14 cellular contexts compared by ENCODE assay signal in the genomic region with DNA sequence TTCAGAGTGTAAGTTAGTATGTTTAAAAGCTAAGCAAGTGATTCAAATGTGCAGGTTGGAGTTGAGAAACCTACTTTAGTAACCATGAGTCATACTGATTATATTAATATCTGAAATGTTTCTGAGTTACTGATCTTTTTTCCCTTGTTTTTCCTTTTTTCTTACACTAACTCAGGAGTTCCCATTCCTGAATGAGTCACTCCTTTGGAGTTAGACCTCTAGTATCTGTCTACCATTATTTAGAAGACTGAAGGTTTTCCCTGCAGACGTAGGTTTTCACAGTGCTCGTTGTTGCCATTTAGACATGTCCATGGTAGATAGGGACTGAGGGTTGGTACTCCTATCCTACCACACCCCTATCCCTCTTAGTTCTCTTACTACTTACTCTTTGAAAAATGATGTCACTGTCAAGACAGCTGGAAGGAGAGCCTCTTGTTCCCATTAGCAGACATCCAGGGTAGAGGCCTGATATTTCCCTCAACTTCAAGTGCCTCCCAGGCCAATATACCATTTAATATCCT. TPM values are rescaled to one million over a fixed set of nuclear protein-coding genes. Genes with fewer than 3 reads are reported as not detected.
DNase-seq lines count a peak whose midpoint lies in the region; ATAC-seq and TF ChIP-seq lines count a peak whose summit lies in the region.
"Had no signal": no experiment of that assay in that cellular context is flagged by ENCODE, and none has a peak within 500 bp of the region (broad histone marks: within the 10 kb centered on the region; RNA-seq: fewer than 3 reads in every experiment).

No MANE protein-coding gene starts in this region.

- WGBS in lung, 2 donors = 83 to 89% methylated on average over 2 of the region's 2 CpGs

- H3K9me3 ChIP-seq in duodenal mucosa (ENCODE audit: control insufficient read depth in 1 of 2, low read length in 2 of 2) (no peaks in the 10 kb centered on the region), lung (ENCODE audit: control insufficient read depth in 2 of 2, insufficient read depth in 1 of 2, low read length in 1 of 2) (no peaks in the 10 kb centered on the region)

- TF ChIP-seq CTCF in AG10803 (conservative IDR thresholded peaks at IDR 0.05; ENCODE audit: low read length) (no peak), lung (IDR thresholded peaks at IDR 0.05; ENCODE audit: control extremely low read depth, extremely low read depth) (no peak)

- H3K4me3 ChIP-seq in AG10803 (ENCODE audit: low read length) (no peak overlapping the region), duodenal mucosa (ENCODE audit: low read depth in 1 of 2, low read length in 2 of 2) (no peak overlapping the region), lung (no peak overlapping the region)

- DNase-seq in AG10803 (ENCODE audit: low read depth) (peak; percentile 49), NCI-H226 (peak; percentile 90), lung (ENCODE audit: low spot score) (no peak), cerebellum (ENCODE audit: low spot score) (no peak)
- DNase-seq in stimulated activated CD4-positive, alpha-beta T cell treated with anti-CD3 and anti-CD28 coated beads, Interleukin-1b, Interleukin-23, amount 100 ng/mL, for 48 hours = no peak
- DNase-seq: activated CD4-positive, alpha-beta T cell treated with anti-CD3 and anti-CD28 coated beads for 36 hours; activated effector memory CD4-positive, alpha-beta T cell treated with anti-CD3 and anti-CD28 coated beads, Interleukin-2, amount 50 U/mL, for 16 hours; CD4-positive, CD25-positive, alpha-beta regulatory T cell; natural killer cell; NCI-H526; stimulated activated naive B cell treated with anti-CD40 and anti-IgM and Interleukin-4, amounts not matched to agents 10 μg/mL and 1 μg/mL and 100 μg/mL, for 72 hours had no signal

- no peak overlapping the region for H3K9ac ChIP-seq in duodenal mucosa (ENCODE audit: low read depth in 1 of 2, low read length in 2 of 2)

- H3K27ac ChIP-seq in duodenal mucosa (ENCODE audit: low read depth, low read length) = peak overlapping the region; percentile 7
- H3K27ac ChIP-seq in lung (ENCODE audit: low read depth in 1 of 2, low read length in 1 of 2) = peak overlapping the region in 1 of 2 donors; percentile 63

- H3K36me3 ChIP-seq in duodenal mucosa (ENCODE audit: control insufficient read depth in 1 of 2, insufficient read depth in 2 of 2, low read length in 2 of 2) (peaks cover 0 to 11% of the 10 kb centered on the region in 2 donors), lung (ENCODE audit: control insufficient read depth in 2 of 2, insufficient read depth in 2 of 2, low read length in 2 of 2) (no peaks in the 10 kb centered on the region)

- no peaks in the 10 kb centered on the region for H3K27me3 ChIP-seq in duodenal mucosa (ENCODE audit: control insufficient read depth in 1 of 2, insufficient read depth in 2 of 2, low read length in 2 of 2)
- no peaks in the 10 kb centered on the region for H3K27me3 ChIP-seq in lung (ENCODE audit: control insufficient read depth, insufficient read depth)

- H3K4me1 ChIP-seq in duodenal mucosa (ENCODE audit: control insufficient read depth in 1 of 2, insufficient read depth in 2 of 2, low read length in 2 of 2) = peaks cover 8 to 20% of the 10 kb centered on the region in 2 donors
- peaks cover 0 to 4% of the 10 kb centered on the region in 2 donors for H3K4me1 ChIP-seq in lung (ENCODE audit: control insufficient read depth in 2 of 2, insufficient read depth in 2 of 2, low read length in 2 of 2)

- peak; percentile 38 for ATAC-seq in lung (ENCODE audit: insufficient read depth, low FRiP score)
- ATAC-seq in GM21825 (IDR thresholded peaks at IDR 0.05; ENCODE audit: unreplicated experiment) = no peak
- ATAC-seq in GM21390 (IDR thresholded peaks at IDR 0.05; ENCODE audit: unreplicated experiment) = no peak
- ATAC-seq: activated CD4-positive, alpha-beta T cell treated with anti-CD3 and anti-CD28 coated beads for 36 hours; natural killer cell; stimulated activated naive B cell treated with anti-CD40 and anti-IgM and Interleukin-4, amounts not matched to agents 10 μg/mL and 1 μg/mL and 100 μg/mL, for 72 hours had no signal

RNA-seq across cellular contexts. Expression of a gene that starts 20.2 kb away (rescaled TPM):
- total RNA-seq in lung (100 to 1,000 TPM in 1 of 2 donors, 10 to 100 TPM in 1; 70.3 to 129 TPM), cerebellum (7.6 TPM)
- 10 to 100 TPM; 19.7 to 23.0 TPM for polyA plus RNA-seq in lung

RNA-seq across cellular contexts. Expression of a gene that starts 47.2 kb away (rescaled TPM):
- total RNA-seq in lung = 10 to 100 TPM; 32.0 to 83.4 TPM
- polyA plus RNA-seq in lung = 10 to 100 TPM; 18.3 to 21.4 TPM
- total RNA-seq in cerebellum = 81.4 TPM

Comparison
In these comparisons a context has a peak if more than half of its experiments do, and no peak if none do; other contexts are left out.
1. DNase-seq: peak in AG10803 (single experiment) and NCI-H226 (single experiment); none in lung (single experiment), stimulated activated CD4-positive, alpha-beta T cell treated with anti-CD3 and anti-CD28 coated beads, Interleukin-1b, Interleukin-23, amount 100 ng/mL, for 48 hours (single experiment) and cerebellum (single experiment).